In the genomic region with DNA sequence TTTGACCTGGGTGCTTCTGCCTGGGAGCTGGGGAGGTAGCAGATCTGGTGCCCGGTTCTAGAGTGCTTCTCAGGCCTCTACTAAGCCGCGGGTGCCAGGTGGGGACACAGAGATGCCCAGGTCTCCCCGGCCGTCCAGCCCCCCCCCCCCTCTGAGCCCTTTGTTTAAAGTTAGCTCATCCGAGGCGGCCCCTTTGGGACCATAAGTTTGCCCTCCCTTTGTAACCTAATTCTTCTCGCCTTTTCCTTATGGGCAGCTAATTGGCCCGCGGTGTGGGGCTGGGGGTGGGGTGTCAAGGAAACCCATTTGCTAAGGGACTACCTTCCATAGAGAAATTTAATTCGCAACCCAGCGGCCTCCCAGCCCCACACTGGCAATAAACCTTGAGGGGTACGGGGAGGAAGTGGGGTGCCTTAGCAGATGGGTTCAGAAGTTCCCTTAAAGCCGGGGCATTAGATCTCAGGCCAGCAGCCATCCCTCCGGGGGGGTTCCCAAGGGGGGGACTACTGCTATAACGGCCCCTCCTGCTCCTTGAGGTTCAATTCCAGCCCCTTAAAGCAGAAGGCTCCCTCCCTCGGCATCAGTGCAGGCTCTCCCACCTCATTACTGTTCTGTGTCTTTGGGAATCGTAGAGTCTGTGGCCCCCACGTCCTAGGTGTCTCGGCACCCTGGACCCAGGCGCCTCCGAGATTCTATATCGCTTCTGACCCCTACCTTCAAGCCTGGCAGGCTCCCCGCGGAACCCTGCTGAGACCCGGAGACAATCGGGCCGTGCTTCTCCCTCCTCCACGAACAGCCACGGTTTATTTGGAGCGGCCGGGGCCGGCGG, we compare ENCODE assay signal across 12 cellular contexts. TPM values are rescaled to one million over a fixed set of nuclear protein-coding genes. Genes with fewer than 3 reads are reported as not detected.
DNase-seq lines count a peak whose midpoint lies in the region; ATAC-seq and TF ChIP-seq lines count a peak whose summit lies in the region.
"Had no signal": no experiment of that assay in that cellular context is flagged by ENCODE, and none has a peak within 500 bp of the region (broad histone marks: within the 10 kb centered on the region; RNA-seq: fewer than 3 reads in every experiment).

No MANE protein-coding gene starts in this region.

- H3K4me3 Mint-ChIP-seq in activated naive CD8-positive, alpha-beta T cell, result peak overlapping the region; percentile 80
- no peak overlapping the region for H3K4me3 Mint-ChIP-seq in activated naive CD8-positive, alpha-beta T cell treated with anti-CD3 and anti-CD28 coated beads for 36 hours
- peak overlapping the region; percentile 72 for H3K4me3 Mint-ChIP-seq in WTC11

- peaks cover 37% of the 10 kb centered on the region for H3K4me1 Mint-ChIP-seq in activated naive CD8-positive, alpha-beta T cell (ENCODE audit: low read depth)
- peaks cover 29% of the 10 kb centered on the region for H3K4me1 Mint-ChIP-seq in activated naive CD8-positive, alpha-beta T cell treated with anti-CD3 and anti-CD28 coated beads for 36 hours
- peaks cover 39% of the 10 kb centered on the region for H3K4me1 Mint-ChIP-seq in WTC11

- intact Hi-C loops in left lung (cut with DNase I), result loop anchor here in 1 of 2 donors (10.0 kb wide), 1 partner anchor 316 kb away; no protein-coding TSS in a partner anchor
- intact Hi-C loops in tibial artery (cut with DNase I; ENCODE audit: low total_unique reads), result no loop called here

- CTCF ChIA-PET in WTC11 (lab: Charles Lee), result interaction anchor here (0.7 to 3.6 kb wide), 2 partner anchors 65 to 117 kb away, joined by 3 to 14 read pairs; no protein-coding TSS in a partner anchor

- no peak for DNase-seq in activated naive CD8-positive, alpha-beta T cell treated with anti-CD3 and anti-CD28 coated beads for 36 hours
- DNase-seq in WTC11 (ENCODE audit: low spot score), result peak; percentile 35
- no peak for DNase-seq in left lung
- DNase-seq in tibial artery, result peak; percentile 18 to 59
- no peak for DNase-seq in SIG-M5 (lab: John Stamatoyannopoulos, UW)
- no peak for DNase-seq in NCI-H1092 treated with DMSO at 0.1 percent for 48 hours (lab: John Stamatoyannopoulos, UW)
- DNase-seq in NCI-H2029 treated with DMSO at 0.1 percent for 48 hours (lab: John Stamatoyannopoulos, UW), result no peak
- DNase-seq: NCI-H748 treated with DMSO at 0.1 percent for 48 hours, WERI-Rb-1 had no signal

- no peaks in the 10 kb centered on the region for H3K9me3 Mint-ChIP-seq in activated naive CD8-positive, alpha-beta T cell (ENCODE audit: low read depth)
- H3K9me3 Mint-ChIP-seq in activated naive CD8-positive, alpha-beta T cell treated with anti-CD3 and anti-CD28 coated beads for 36 hours, result no peaks in the 10 kb centered on the region
- H3K9me3 Mint-ChIP-seq in WTC11, result no peaks in the 10 kb centered on the region

- H3K27me3 ChIP-seq in left lung, result peaks cover 89 to 100% of the 10 kb centered on the region in 2 donors
- peaks cover 12 to 96% of the 10 kb centered on the region in 2 donors for H3K27me3 ChIP-seq in tibial artery

- H3K36me3 ChIP-seq in left lung (no peaks in the 10 kb centered on the region), tibial artery (no peaks in the 10 kb centered on the region)
- H3K36me3 ChIP-seq: WERI-Rb-1 had no signal

- no peaks in the 10 kb centered on the region for H3K36me3 Mint-ChIP-seq in activated naive CD8-positive, alpha-beta T cell
- H3K36me3 Mint-ChIP-seq in activated naive CD8-positive, alpha-beta T cell treated with anti-CD3 and anti-CD28 coated beads for 36 hours, result no peaks in the 10 kb centered on the region
- H3K36me3 Mint-ChIP-seq in WTC11, result no peaks in the 10 kb centered on the region

- POLR2A ChIA-PET in WTC11 (lab: Charles Lee), result no interaction called here

- H3K4me1 ChIP-seq in left lung, result peaks cover 34 to 66% of the 10 kb centered on the region in 2 donors
- H3K4me1 ChIP-seq in tibial artery, result peaks cover 0 to 67% (median 58%) of the 10 kb centered on the region in 4 donors

- H3K27ac ChIP-seq in left lung (peak overlapping the region; percentile 79 to 83), tibial artery (no peak overlapping the region)
- H3K27ac ChIP-seq: WERI-Rb-1 had no signal

- TF ChIP-seq CTCF in WTC11 (IDR thresholded peaks at IDR 0.05), result no peak
- no peak for TF ChIP-seq CTCF in left lung (IDR thresholded peaks at IDR 0.05)
- no peak for TF ChIP-seq CTCF in tibial artery (IDR thresholded peaks at IDR 0.05)

- H3K27me3 Mint-ChIP-seq in activated naive CD8-positive, alpha-beta T cell, result peaks cover 28% of the 10 kb centered on the region
- H3K27me3 Mint-ChIP-seq in activated naive CD8-positive, alpha-beta T cell treated with anti-CD3 and anti-CD28 coated beads for 36 hours, result peaks cover 80% of the 10 kb centered on the region
- H3K27me3 Mint-ChIP-seq in WTC11 (ENCODE audit: low read depth), result peaks cover 100% of the 10 kb centered on the region

- H3K9me3 ChIP-seq in left lung, result no peaks in the 10 kb centered on the region
- H3K9me3 ChIP-seq in tibial artery, result no peaks in the 10 kb centered on the region

- no peak overlapping the region for H3K27ac Mint-ChIP-seq in activated naive CD8-positive, alpha-beta T cell
- no peak overlapping the region for H3K27ac Mint-ChIP-seq in activated naive CD8-positive, alpha-beta T cell treated with anti-CD3 and anti-CD28 coated beads for 36 hours
- H3K27ac Mint-ChIP-seq in WTC11, result no peak overlapping the region

- H3K4me3 ChIP-seq in left lung (peak overlapping the region; percentile 41 to 59), tibial artery (no peak overlapping the region)

- ATAC-seq in WTC11, result no peak
- ATAC-seq in left lung, result no peak
- ATAC-seq: HCT116, right cardiac atrium had no signal

TF ChIP-seq in WTC11, 78 proteins besides CTCF, POLR2A, EP300 and RAD21:
- no peak for TF ChIP-seq ERG (CRISPR knock-in tag; IDR thresholded peaks at IDR 0.05)
- no peak for TF ChIP-seq ATF1 (CRISPR knock-in tag; IDR thresholded peaks at IDR 0.05)
- no peak for TF ChIP-seq EMX1 (CRISPR knock-in tag; IDR thresholded peaks at IDR 0.05)
- TF ChIP-seq TCF7 (CRISPR knock-in tag; IDR thresholded peaks at IDR 0.05; ENCODE audit: low read depth), result no peak
- TF ChIP-seq, protein P1, sequence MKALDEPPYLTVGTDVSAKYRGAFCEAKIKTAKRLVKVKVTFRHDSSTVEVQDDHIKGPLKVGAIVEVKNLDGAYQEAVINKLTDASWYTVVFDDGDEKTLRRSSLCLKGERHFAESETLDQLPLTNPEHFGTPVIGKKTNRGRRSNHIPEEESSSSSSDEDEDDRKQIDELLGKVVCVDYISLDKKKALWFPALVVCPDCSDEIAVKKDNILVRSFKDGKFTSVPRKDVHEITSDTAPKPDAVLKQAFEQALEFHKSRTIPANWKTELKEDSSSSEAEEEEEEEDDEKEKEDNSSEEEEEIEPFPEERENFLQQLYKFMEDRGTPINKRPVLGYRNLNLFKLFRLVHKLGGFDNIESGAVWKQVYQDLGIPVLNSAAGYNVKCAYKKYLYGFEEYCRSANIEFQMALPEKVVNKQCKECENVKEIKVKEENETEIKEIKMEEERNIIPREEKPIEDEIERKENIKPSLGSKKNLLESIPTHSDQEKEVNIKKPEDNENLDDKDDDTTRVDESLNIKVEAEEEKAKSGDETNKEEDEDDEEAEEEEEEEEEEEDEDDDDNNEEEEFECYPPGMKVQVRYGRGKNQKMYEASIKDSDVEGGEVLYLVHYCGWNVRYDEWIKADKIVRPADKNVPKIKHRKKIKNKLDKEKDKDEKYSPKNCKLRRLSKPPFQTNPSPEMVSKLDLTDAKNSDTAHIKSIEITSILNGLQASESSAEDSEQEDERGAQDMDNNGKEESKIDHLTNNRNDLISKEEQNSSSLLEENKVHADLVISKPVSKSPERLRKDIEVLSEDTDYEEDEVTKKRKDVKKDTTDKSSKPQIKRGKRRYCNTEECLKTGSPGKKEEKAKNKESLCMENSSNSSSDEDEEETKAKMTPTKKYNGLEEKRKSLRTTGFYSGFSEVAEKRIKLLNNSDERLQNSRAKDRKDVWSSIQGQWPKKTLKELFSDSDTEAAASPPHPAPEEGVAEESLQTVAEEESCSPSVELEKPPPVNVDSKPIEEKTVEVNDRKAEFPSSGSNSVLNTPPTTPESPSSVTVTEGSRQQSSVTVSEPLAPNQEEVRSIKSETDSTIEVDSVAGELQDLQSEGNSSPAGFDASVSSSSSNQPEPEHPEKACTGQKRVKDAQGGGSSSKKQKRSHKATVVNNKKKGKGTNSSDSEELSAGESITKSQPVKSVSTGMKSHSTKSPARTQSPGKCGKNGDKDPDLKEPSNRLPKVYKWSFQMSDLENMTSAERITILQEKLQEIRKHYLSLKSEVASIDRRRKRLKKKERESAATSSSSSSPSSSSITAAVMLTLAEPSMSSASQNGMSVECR (CRISPR knock-in tag; IDR thresholded peaks at IDR 0.05; ENCODE audit: borderline replicate concordance), result no peak
- no peak for TF ChIP-seq GRHL2 (CRISPR knock-in tag; IDR thresholded peaks at IDR 0.05; ENCODE audit: insufficient replicate concordance, severe bottlenecking)
- TF ChIP-seq ZNF121 (CRISPR knock-in tag; IDR thresholded peaks at IDR 0.05), result no peak
- TF ChIP-seq NFATC4 (CRISPR knock-in tag; IDR thresholded peaks at IDR 0.05), result no peak
TF ChIP-seq in WTC11: peak in this region for 0.

RNA-seq across cellular contexts. Expression of gene GATA2, which starts 1.7 kb away (rescaled TPM):
- total RNA-seq in activated naive CD8-positive, alpha-beta T cell treated with anti-CD3 and anti-CD28 coated beads for 36 hours, result under 1 TPM in 1 of 2 experiments, not detected in 1; 0.24 TPM
- 1.3 to 1.6 TPM (median 1.5 TPM) in 3 replicates for total RNA-seq in WTC11 (2021)
- 10 to 100 TPM; 16.5 to 43.0 TPM for total RNA-seq in left lung

RNA-seq across cellular contexts. Expression of gene DNAJB8, which starts 24.6 kb away (rescaled TPM):
- total RNA-seq in activated naive CD8-positive, alpha-beta T cell treated with anti-CD3 and anti-CD28 coated beads for 36 hours, result not detected
- not detected in 3 replicates for total RNA-seq in WTC11 (2021)
- total RNA-seq in left lung, result not detected
- total RNA-seq: right cardiac atrium had no signal

Comparison
In these comparisons a context has a peak if more than half of its experiments do, and no peak if none do; other contexts are left out.
1. DNase-seq: peak in WTC11 (single experiment) and tibial artery (2 of 2); none in activated naive CD8-positive, alpha-beta T cell treated with anti-CD3 and anti-CD28 coated beads for 36 hours (single experiment), left lung (0 of 2), SIG-M5 (single experiment), NCI-H1092 treated with DMSO at 0.1 percent for 48 hours (single experiment) and NCI-H2029 treated with DMSO at 0.1 percent for 48 hours (single experiment).
2. H3K27ac ChIP-seq: peak in left lung (2 of 2); none in tibial artery (0 of 2).
3. H3K4me3 ChIP-seq: peak in left lung (2 of 2); none in tibial artery (0 of 2).